ENCODE assay signal across 1 cellular context in the genomic region with DNA sequence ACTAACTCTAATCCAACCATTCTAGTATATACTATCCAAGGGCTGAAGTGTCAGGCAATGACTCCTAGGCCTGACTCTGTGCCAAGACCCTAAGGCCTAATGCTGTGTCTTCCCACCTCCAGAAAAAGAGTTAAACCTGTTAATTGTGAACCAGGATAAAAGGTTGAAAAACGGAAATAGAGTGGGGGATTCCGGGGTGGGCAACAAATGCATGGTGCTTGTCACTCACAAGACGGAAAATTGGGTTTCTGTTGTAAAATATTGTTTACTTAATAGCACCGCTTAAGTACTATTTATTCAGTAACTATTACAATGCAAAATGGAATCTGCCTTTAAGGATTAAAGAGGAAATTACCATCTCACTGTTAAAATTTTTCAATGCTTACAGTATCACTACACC.
TF ChIP-seq lines count a peak whose summit lies in the region.

No MANE protein-coding gene starts in this region.

TF ChIP-seq in GM23338, 12 proteins besides CTCF, POLR2A, EP300 and RAD21 (continued from another document):
- TF ChIP-seq, protein P1, sequence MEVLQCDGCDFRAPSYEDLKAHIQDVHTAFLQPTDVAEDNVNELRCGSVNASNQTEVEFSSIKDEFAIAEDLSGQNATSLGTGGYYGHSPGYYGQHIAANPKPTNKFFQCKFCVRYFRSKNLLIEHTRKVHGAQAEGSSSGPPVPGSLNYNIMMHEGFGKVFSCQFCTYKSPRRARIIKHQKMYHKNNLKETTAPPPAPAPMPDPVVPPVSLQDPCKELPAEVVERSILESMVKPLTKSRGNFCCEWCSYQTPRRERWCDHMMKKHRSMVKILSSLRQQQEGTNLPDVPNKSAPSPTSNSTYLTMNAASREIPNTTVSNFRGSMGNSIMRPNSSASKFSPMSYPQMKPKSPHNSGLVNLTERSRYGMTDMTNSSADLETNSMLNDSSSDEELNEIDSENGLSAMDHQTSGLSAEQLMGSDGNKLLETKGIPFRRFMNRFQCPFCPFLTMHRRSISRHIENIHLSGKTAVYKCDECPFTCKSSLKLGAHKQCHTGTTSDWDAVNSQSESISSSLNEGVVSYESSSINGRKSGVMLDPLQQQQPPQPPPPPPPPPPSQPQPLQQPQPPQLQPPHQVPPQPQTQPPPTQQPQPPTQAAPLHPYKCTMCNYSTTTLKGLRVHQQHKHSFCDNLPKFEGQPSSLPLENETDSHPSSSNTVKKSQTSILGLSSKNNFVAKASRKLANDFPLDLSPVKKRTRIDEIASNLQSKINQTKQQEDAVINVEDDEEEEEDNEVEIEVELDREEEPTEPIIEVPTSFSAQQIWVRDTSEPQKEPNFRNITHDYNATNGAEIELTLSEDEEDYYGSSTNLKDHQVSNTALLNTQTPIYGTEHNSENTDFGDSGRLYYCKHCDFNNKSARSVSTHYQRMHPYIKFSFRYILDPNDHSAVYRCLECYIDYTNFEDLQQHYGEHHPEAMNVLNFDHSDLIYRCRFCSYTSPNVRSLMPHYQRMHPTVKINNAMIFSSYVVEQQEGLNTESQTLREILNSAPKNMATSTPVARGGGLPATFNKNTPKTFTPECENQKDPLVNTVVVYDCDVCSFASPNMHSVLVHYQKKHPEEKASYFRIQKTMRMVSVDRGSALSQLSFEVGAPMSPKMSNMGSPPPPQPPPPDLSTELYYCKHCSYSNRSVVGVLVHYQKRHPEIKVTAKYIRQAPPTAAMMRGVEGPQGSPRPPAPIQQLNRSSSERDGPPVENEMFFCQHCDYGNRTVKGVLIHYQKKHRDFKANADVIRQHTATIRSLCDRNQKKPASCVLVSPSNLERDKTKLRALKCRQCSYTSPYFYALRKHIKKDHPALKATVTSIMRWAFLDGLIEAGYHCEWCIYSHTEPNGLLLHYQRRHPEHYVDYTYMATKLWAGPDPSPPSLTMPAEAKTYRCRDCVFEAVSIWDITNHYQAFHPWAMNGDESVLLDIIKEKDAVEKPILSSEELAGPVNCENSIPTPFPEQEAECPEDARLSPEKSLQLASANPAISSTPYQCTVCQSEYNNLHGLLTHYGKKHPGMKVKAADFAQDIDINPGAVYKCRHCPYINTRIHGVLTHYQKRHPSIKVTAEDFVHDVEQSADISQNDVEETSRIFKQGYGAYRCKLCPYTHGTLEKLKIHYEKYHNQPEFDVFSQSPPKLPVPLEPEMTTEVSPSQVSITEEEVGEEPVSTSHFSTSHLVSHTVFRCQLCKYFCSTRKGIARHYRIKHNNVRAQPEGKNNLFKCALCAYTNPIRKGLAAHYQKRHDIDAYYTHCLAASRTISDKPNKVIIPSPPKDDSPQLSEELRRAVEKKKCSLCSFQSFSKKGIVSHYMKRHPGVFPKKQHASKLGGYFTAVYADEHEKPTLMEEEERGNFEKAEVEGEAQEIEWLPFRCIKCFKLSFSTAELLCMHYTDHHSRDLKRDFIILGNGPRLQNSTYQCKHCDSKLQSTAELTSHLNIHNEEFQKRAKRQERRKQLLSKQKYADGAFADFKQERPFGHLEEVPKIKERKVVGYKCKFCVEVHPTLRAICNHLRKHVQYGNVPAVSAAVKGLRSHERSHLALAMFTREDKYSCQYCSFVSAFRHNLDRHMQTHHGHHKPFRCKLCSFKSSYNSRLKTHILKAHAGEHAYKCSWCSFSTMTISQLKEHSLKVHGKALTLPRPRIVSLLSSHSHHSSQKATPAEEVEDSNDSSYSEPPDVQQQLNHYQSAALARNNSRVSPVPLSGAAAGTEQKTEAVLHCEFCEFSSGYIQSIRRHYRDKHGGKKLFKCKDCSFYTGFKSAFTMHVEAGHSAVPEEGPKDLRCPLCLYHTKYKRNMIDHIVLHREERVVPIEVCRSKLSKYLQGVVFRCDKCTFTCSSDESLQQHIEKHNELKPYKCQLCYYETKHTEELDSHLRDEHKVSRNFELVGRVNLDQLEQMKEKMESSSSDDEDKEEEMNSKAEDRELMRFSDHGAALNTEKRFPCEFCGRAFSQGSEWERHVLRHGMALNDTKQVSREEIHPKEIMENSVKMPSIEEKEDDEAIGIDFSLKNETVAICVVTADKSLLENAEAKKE (CRISPR knock-in tag; IDR thresholded peaks at IDR 0.05) = no peak
- TF ChIP-seq CREB1 (CRISPR knock-in tag; IDR thresholded peaks at IDR 0.05; ENCODE audit: low read depth) (no peak), NANOG (IDR thresholded peaks at IDR 0.05; ENCODE audit: borderline replicate concordance) (no peak), JUNB (IDR thresholded peaks at IDR 0.05; ENCODE audit: unreplicated experiment) (no peak), STAT1 (IDR thresholded peaks at IDR 0.05; ENCODE audit: unreplicated experiment) (no peak), EZH2 (IDR thresholded peaks at IDR 0.05; ENCODE audit: low read depth, unreplicated experiment) (no peak), ZNF331 (CRISPR knock-in tag; IDR thresholded peaks at IDR 0.05; ENCODE audit: low read depth) (no peak)
- TF ChIP-seq, protein P2, sequence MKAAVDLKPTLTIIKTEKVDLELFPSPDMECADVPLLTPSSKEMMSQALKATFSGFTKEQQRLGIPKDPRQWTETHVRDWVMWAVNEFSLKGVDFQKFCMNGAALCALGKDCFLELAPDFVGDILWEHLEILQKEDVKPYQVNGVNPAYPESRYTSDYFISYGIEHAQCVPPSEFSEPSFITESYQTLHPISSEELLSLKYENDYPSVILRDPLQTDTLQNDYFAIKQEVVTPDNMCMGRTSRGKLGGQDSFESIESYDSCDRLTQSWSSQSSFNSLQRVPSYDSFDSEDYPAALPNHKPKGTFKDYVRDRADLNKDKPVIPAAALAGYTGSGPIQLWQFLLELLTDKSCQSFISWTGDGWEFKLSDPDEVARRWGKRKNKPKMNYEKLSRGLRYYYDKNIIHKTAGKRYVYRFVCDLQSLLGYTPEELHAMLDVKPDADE (IDR thresholded peaks at IDR 0.05) = no peak
